ENCODE assay signal across 24 cellular contexts in genomic region chr5:133919148-133920136, GRCh38. TPM values are rescaled to one million over a fixed set of nuclear protein-coding genes. Genes with fewer than 3 reads are reported as not detected.
A peak's percentile ranks its signal among the peaks of the same experiment; 100 is the strongest.
DNase-seq lines count a peak whose midpoint lies in the region; ATAC-seq and TF ChIP-seq lines count a peak whose summit lies in the region.
"Had no signal": no experiment of that assay in that cellular context is flagged by ENCODE, and none has a peak within 500 bp of the region (broad histone marks: within the 10 kb centered on the region; RNA-seq: fewer than 3 reads in every experiment).

No MANE protein-coding gene starts in this region.

- peaks cover 25% of the 10 kb centered on the region for H3K4me1 Mint-ChIP-seq in activated CD4-positive, alpha-beta memory T cell treated with anti-CD3 and anti-CD28 coated beads for 36 hours (ENCODE audit: low read depth)
- peaks cover 7% of the 10 kb centered on the region for H3K4me1 Mint-ChIP-seq in activated CD4-positive, alpha-beta memory T cell treated with anti-CD3 and anti-CD28 coated beads, Interleukin-2, amount 10 ng/mL, durations not matched to agents 7 days and 5 days
- H3K4me1 Mint-ChIP-seq in activated naive CD8-positive, alpha-beta T cell treated with anti-CD3 and anti-CD28 coated beads for 36 hours: peaks cover 32% of the 10 kb centered on the region
- H3K4me1 Mint-ChIP-seq: stimulated activated effector memory CD8-positive, alpha-beta T cell treated with anti-CD3 and anti-CD28 coated beads, Interleukin-12 subunit alpha, Interleukin-12 subunit beta, amount 100 ng/mL, for 72 hours had no signal

- no peak overlapping the region for H3K18ac ChIP-seq in trophoblast cell (ENCODE audit: low read length)

- H3K9me3 ChIP-seq in trophoblast cell (ENCODE audit: insufficient read depth, low read depth, low read length) (no peaks in the 10 kb centered on the region), ascending aorta (no peaks in the 10 kb centered on the region)
- H3K9me3 ChIP-seq: A549, transverse colon had no signal

- no peaks in the 10 kb centered on the region for H3K9me3 Mint-ChIP-seq in activated CD4-positive, alpha-beta memory T cell treated with anti-CD3 and anti-CD28 coated beads for 36 hours
- no peaks in the 10 kb centered on the region for H3K9me3 Mint-ChIP-seq in activated CD4-positive, alpha-beta memory T cell treated with anti-CD3 and anti-CD28 coated beads, Interleukin-2, amount 10 ng/mL, durations not matched to agents 7 days and 5 days
- no peaks in the 10 kb centered on the region for H3K9me3 Mint-ChIP-seq in activated naive CD8-positive, alpha-beta T cell treated with anti-CD3 and anti-CD28 coated beads for 36 hours
- H3K9me3 Mint-ChIP-seq: CD8-positive, alpha-beta T cell; effector memory CD8-positive, alpha-beta T cell; mesothelial cell of epicardium; neural progenitor cell; stimulated activated effector memory CD8-positive, alpha-beta T cell treated with anti-CD3 and anti-CD28 coated beads, Interleukin-12 subunit alpha, Interleukin-12 subunit beta, amount 100 ng/mL, for 72 hours; T-helper 1 cell treated with Interleukin-12 subunit alpha and Interleukin-12 subunit beta and Interleukin-4 antibody, amounts not matched to agents 30 μg/mL and 1 μg/mL, for 36 hours had no signal

- no peak overlapping the region for H3K4ac ChIP-seq in trophoblast cell (ENCODE audit: low read depth, low read length)

- peak overlapping the region; percentile 11 for H3K9ac ChIP-seq in trophoblast cell (ENCODE audit: low read length)
- H3K9ac ChIP-seq: neural progenitor cell had no signal

- H3K27ac ChIP-seq in trophoblast cell (ENCODE audit: low read depth, low read length): no peak overlapping the region
- no peak overlapping the region for H3K27ac ChIP-seq in ascending aorta
- H3K27ac ChIP-seq: A549, neural progenitor cell, transverse colon, WERI-Rb-1 had no signal

- no peak overlapping the region for H4K8ac ChIP-seq in trophoblast cell (ENCODE audit: low read depth, low read length)

- intact Hi-C loops in activated CD4-positive, alpha-beta memory T cell treated with anti-CD3 and anti-CD28 coated beads for 36 hours (cut with micrococcal nuclease): loop anchor here (1.0 kb wide), 1 partner anchor 11 kb away; no protein-coding TSS in a partner anchor
- intact Hi-C loops in ascending aorta (cut with DNase I): no loop called here

- no peak overlapping the region for H4K12ac ChIP-seq in trophoblast cell (ENCODE audit: low read depth, low read length)

- H3K27me3 ChIP-seq in trophoblast cell (ENCODE audit: insufficient read depth, low read length) (no peaks in the 10 kb centered on the region), ascending aorta (no peaks in the 10 kb centered on the region)
- H3K27me3 ChIP-seq: neural progenitor cell, transverse colon had no signal

- H2BK120ac ChIP-seq in trophoblast cell (ENCODE audit: insufficient read depth, low read length, poor library complexity): no peak overlapping the region

- CTCF ChIA-PET in activated CD4-positive, alpha-beta memory T cell treated with anti-CD3 and anti-CD28 coated beads for 36 hours (lab: Charles Lee): interaction anchor here (0.9 to 1.3 kb wide), 2 partner anchors 9 to 11 kb away, joined by 3 to 6 read pairs; no protein-coding TSS in a partner anchor
- CTCF ChIA-PET in activated CD4-positive, alpha-beta memory T cell treated with anti-CD3 and anti-CD28 coated beads, Interleukin-2, amount 10 ng/mL, durations not matched to agents 7 days and 5 days (lab: Charles Lee): no interaction called here

- H3K4me3 ChIP-seq in trophoblast cell (ENCODE audit: low read depth, low read length) (no peak overlapping the region), ascending aorta (no peak overlapping the region)
- H3K4me3 ChIP-seq: A549, neural progenitor cell, transverse colon had no signal

- ATAC-seq in HG03439 (IDR thresholded peaks at IDR 0.05; ENCODE audit: unreplicated experiment): no peak
- ATAC-seq: CD8-positive, alpha-beta T cell; effector memory CD8-positive, alpha-beta T cell; stimulated activated effector memory CD8-positive, alpha-beta T cell treated with anti-CD3 and anti-CD28 coated beads, Interleukin-12 subunit alpha, Interleukin-12 subunit beta, amount 100 ng/mL, for 72 hours had no signal

- TF ChIP-seq CTCF in GM12874 (IDR thresholded peaks at IDR 0.05; ENCODE audit: insufficient read depth, low read depth, low read length) (0 out of 2 replicates have a peak, but pooled peaks have one; percentile 13), ascending aorta (IDR thresholded peaks at IDR 0.05) (no peak)

- H2BK12ac ChIP-seq in trophoblast cell (ENCODE audit: low read length): no peak overlapping the region

- H3K79me2 ChIP-seq in trophoblast cell (ENCODE audit: control insufficient read depth, insufficient read depth, low read length, poor library complexity): no peaks in the 10 kb centered on the region

- no peaks in the 10 kb centered on the region for H3K27me3 Mint-ChIP-seq in activated CD4-positive, alpha-beta memory T cell treated with anti-CD3 and anti-CD28 coated beads for 36 hours
- no peaks in the 10 kb centered on the region for H3K27me3 Mint-ChIP-seq in activated CD4-positive, alpha-beta memory T cell treated with anti-CD3 and anti-CD28 coated beads, Interleukin-2, amount 10 ng/mL, durations not matched to agents 7 days and 5 days
- H3K27me3 Mint-ChIP-seq in activated naive CD8-positive, alpha-beta T cell treated with anti-CD3 and anti-CD28 coated beads for 36 hours: no peaks in the 10 kb centered on the region

- POLR2A ChIA-PET in activated CD4-positive, alpha-beta memory T cell treated with anti-CD3 and anti-CD28 coated beads for 36 hours (lab: Charles Lee): no interaction called here
- POLR2A ChIA-PET in activated CD4-positive, alpha-beta memory T cell treated with anti-CD3 and anti-CD28 coated beads, Interleukin-2, amount 10 ng/mL, durations not matched to agents 7 days and 5 days (lab: Charles Lee): no interaction called here

- H2AK5ac ChIP-seq in trophoblast cell (ENCODE audit: low read length): no peak overlapping the region

- H3K36me3 ChIP-seq in trophoblast cell (ENCODE audit: control insufficient read depth in 1 of 2, insufficient read depth in 2 of 2, low read length in 2 of 2) (no peaks in the 10 kb centered on the region), ascending aorta (no peaks in the 10 kb centered on the region)
- H3K36me3 ChIP-seq: neural progenitor cell, transverse colon, WERI-Rb-1 had no signal

- H2AFZ ChIP-seq in trophoblast cell (ENCODE audit: insufficient read depth, low read length, poor library complexity): no peak overlapping the region
- H2AFZ ChIP-seq: neural progenitor cell had no signal

- H4K91ac ChIP-seq in trophoblast cell (ENCODE audit: low read depth, low read length): no peak overlapping the region

- H3K36me3 Mint-ChIP-seq in activated CD4-positive, alpha-beta memory T cell treated with anti-CD3 and anti-CD28 coated beads for 36 hours: no peaks in the 10 kb centered on the region
- H3K36me3 Mint-ChIP-seq in activated CD4-positive, alpha-beta memory T cell treated with anti-CD3 and anti-CD28 coated beads, Interleukin-2, amount 10 ng/mL, durations not matched to agents 7 days and 5 days (ENCODE audit: low read depth): no peaks in the 10 kb centered on the region
- H3K36me3 Mint-ChIP-seq in activated naive CD8-positive, alpha-beta T cell treated with anti-CD3 and anti-CD28 coated beads for 36 hours: no peaks in the 10 kb centered on the region
- H3K36me3 Mint-ChIP-seq: CD8-positive, alpha-beta T cell; mesothelial cell of epicardium; neural progenitor cell; stimulated activated effector memory CD8-positive, alpha-beta T cell treated with anti-CD3 and anti-CD28 coated beads, Interleukin-12 subunit alpha, Interleukin-12 subunit beta, amount 100 ng/mL, for 72 hours had no signal

- no peaks in the 10 kb centered on the region for H3K79me1 ChIP-seq in trophoblast cell (ENCODE audit: low read length)

- H3K27ac Mint-ChIP-seq in activated CD4-positive, alpha-beta memory T cell treated with anti-CD3 and anti-CD28 coated beads for 36 hours: peak overlapping the region; percentile 64
- H3K27ac Mint-ChIP-seq in activated CD4-positive, alpha-beta memory T cell treated with anti-CD3 and anti-CD28 coated beads, Interleukin-2, amount 10 ng/mL, durations not matched to agents 7 days and 5 days: no peak overlapping the region
- H3K27ac Mint-ChIP-seq in activated naive CD8-positive, alpha-beta T cell treated with anti-CD3 and anti-CD28 coated beads for 36 hours: peak overlapping the region; percentile 81
- H3K27ac Mint-ChIP-seq: CD8-positive, alpha-beta T cell; neural progenitor cell; stimulated activated effector memory CD8-positive, alpha-beta T cell treated with anti-CD3 and anti-CD28 coated beads, Interleukin-12 subunit alpha, Interleukin-12 subunit beta, amount 100 ng/mL, for 72 hours; T-helper 1 cell treated with Interleukin-12 subunit alpha and Interleukin-12 subunit beta and Interleukin-4 antibody, amounts not matched to agents 30 μg/mL and 1 μg/mL, for 36 hours had no signal

- no peak overlapping the region for H3K4me3 Mint-ChIP-seq in activated CD4-positive, alpha-beta memory T cell treated with anti-CD3 and anti-CD28 coated beads for 36 hours
- no peak overlapping the region for H3K4me3 Mint-ChIP-seq in activated CD4-positive, alpha-beta memory T cell treated with anti-CD3 and anti-CD28 coated beads, Interleukin-2, amount 10 ng/mL, durations not matched to agents 7 days and 5 days
- no peak overlapping the region for H3K4me3 Mint-ChIP-seq in activated naive CD8-positive, alpha-beta T cell treated with anti-CD3 and anti-CD28 coated beads for 36 hours
- H3K4me3 Mint-ChIP-seq: CD8-positive, alpha-beta T cell; effector memory CD8-positive, alpha-beta T cell; mesothelial cell of epicardium; neural progenitor cell; stimulated activated effector memory CD8-positive, alpha-beta T cell treated with anti-CD3 and anti-CD28 coated beads, Interleukin-12 subunit alpha, Interleukin-12 subunit beta, amount 100 ng/mL, for 72 hours; T-helper 1 cell treated with Interleukin-12 subunit alpha and Interleukin-12 subunit beta and Interleukin-4 antibody, amounts not matched to agents 30 μg/mL and 1 μg/mL, for 36 hours had no signal

- no peak overlapping the region for H3K14ac ChIP-seq in trophoblast cell (ENCODE audit: low read length)

- no peak overlapping the region for H3K4me2 ChIP-seq in trophoblast cell (ENCODE audit: low read length)
- H3K4me2 ChIP-seq: A549, neural progenitor cell had no signal

- no CpG with 5 or more reads among the region's 16 CpGs for WGBS in trophoblast cell (ENCODE audit: extremely low coverage, insufficient coverage, insufficient read length)

- no peak overlapping the region for H3K23ac ChIP-seq in trophoblast cell (ENCODE audit: low read length)

- peak; percentile 38 for DNase-seq in activated CD4-positive, alpha-beta memory T cell treated with anti-CD3 and anti-CD28 coated beads for 36 hours
- DNase-seq in activated CD4-positive, alpha-beta memory T cell treated with anti-CD3 and anti-CD28 coated beads, Interleukin-2, amount 10 ng/mL, durations not matched to agents 7 days and 5 days: no peak
- DNase-seq in activated naive CD8-positive, alpha-beta T cell treated with anti-CD3 and anti-CD28 coated beads for 36 hours: no peak
- DNase-seq in trophoblast cell: no peak
- DNase-seq in ascending aorta (ENCODE audit: low spot score in 2 of 2): no peak
- no peak for DNase-seq in NCI-H128 (lab: John Stamatoyannopoulos, UW; ENCODE audit: unreplicated experiment)
- DNase-seq: activated CD8-positive, alpha-beta memory T cell treated with anti-CD3 and anti-CD28 coated beads, Interleukin-2, amount 50 U/mL, for 48 hours; CD8-positive, alpha-beta T cell; cerebellar nuclear complex; DMS79 treated with DMSO at 0.1 percent for 48 hours; effector memory CD8-positive, alpha-beta T cell; NCI-H2081 treated with DMSO at 0.1 percent for 48 hours; NCI-H524; retina; SIG-M5; transverse colon; WERI-Rb-1 had no signal

- peaks cover 4 to 8% of the 10 kb centered on the region in 2 experiments for H3K4me1 ChIP-seq in trophoblast cell (ENCODE audit: control insufficient read depth in 1 of 2, insufficient read depth in 2 of 2, low read length in 2 of 2)
- H3K4me1 ChIP-seq in ascending aorta: no peaks in the 10 kb centered on the region
- H3K4me1 ChIP-seq: A549, neural progenitor cell, transverse colon had no signal

- no peak overlapping the region for H2BK5ac ChIP-seq in trophoblast cell (ENCODE audit: low read depth, low read length, poor library complexity)

RNA-seq across cellular contexts. Expression of gene C5orf15, which starts 49.0 kb away (rescaled TPM):
- total RNA-seq in activated CD4-positive, alpha-beta memory T cell treated with anti-CD3 and anti-CD28 coated beads for 36 hours: 10 to 100 TPM; 23.7 to 26.7 TPM
- 10 to 100 TPM; 24.4 to 27.7 TPM for total RNA-seq in activated CD4-positive, alpha-beta memory T cell treated with anti-CD3 and anti-CD28 coated beads, Interleukin-2, amount 10 ng/mL, durations not matched to agents 7 days and 5 days
- total RNA-seq in activated naive CD8-positive, alpha-beta T cell treated with anti-CD3 and anti-CD28 coated beads for 36 hours: 10 to 100 TPM; 33.4 to 33.8 TPM
- 66.6 and 67.9 TPM in 2 replicates for polyA plus RNA-seq in trophoblast cell (2013)
- 177 TPM for total RNA-seq in ascending aorta
